In the genomic region with DNA sequence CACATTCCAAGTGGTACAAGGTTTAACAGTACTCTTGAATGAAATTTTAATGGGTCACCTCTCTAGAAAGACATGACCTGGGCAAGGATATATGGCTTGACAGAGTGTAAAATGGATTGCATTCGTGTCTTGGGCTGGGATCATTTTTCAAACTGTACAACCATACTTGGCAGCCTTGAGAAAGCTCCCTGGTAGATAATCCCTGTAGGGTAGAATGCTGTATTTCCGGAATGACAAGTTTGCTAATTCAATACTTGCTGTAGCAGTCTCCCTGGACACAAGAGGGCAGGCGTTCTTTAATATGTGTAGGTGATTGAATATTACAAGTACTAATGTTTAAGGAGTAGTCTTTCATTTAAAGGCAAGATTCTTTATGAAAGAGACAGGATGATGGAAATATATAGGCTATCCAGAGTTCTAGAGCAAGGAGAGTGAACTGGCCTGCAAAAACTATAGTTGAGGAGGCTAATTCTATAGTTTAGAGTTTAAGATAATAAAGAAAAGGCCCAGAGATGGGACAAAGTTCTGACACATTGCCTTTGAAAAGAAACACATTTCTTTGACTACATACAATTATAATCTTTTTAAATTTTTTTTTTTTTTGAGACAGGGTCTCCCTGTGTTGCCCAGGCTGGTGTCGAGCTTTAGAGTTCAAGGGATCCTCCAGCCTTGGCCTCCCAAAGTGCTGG, we compare ENCODE assay signal across 8 cellular contexts. TPM values are rescaled to one million over a fixed set of nuclear protein-coding genes. Genes with fewer than 3 reads are reported as not detected.
DNase-seq lines count a peak whose midpoint lies in the region; ATAC-seq, FAIRE-seq and TF ChIP-seq lines count a peak whose summit lies in the region.

No MANE protein-coding gene starts in this region.

- TF ChIP-seq RAD21 in HCT116 (IDR thresholded peaks at IDR 0.05; ENCODE audit: low read depth), result peak; percentile 80

- no peak overlapping the region for H3K9ac ChIP-seq in HCT116 (ENCODE audit: low read length)
- H3K9ac ChIP-seq in endothelial cell of umbilical vein (replicated peaks; ENCODE audit: extremely low read depth, insufficient read depth, low read length), result no peak overlapping the region

- H2AFZ ChIP-seq in HCT116 (ENCODE audit: low read depth, low read length, poor library complexity, severe bottlenecking), result peak overlapping the region; percentile 61
- H2AFZ ChIP-seq in endothelial cell of umbilical vein (ENCODE audit: low read depth, low read length), result no peak overlapping the region

- no peak overlapping the region for H3K4me3 Mint-ChIP-seq in nephron
- no peak overlapping the region for H3K4me3 Mint-ChIP-seq in effector memory CD8-positive, alpha-beta T cell

- TF ChIP-seq POLR2A in HCT116 (IDR thresholded peaks at IDR 0.05; ENCODE audit: borderline replicate concordance, extremely low read depth, insufficient read depth, insufficient read length), result no peak
- TF ChIP-seq POLR2A in endothelial cell of umbilical vein (IDR thresholded peaks at IDR 0.05; ENCODE audit: low read depth, low read length), result no peak

- H3K79me2 ChIP-seq in HCT116 (ENCODE audit: insufficient read depth, low read length), result no peaks in the 10 kb centered on the region
- no peaks in the 10 kb centered on the region for H3K79me2 ChIP-seq in endothelial cell of umbilical vein (ENCODE audit: control insufficient read depth, insufficient read depth, low read length)

- H4K20me1 ChIP-seq in HCT116 (ENCODE audit: insufficient read depth), result no peaks in the 10 kb centered on the region
- H4K20me1 ChIP-seq in endothelial cell of umbilical vein (replicated peaks; ENCODE audit: control insufficient read depth, extremely low read depth, insufficient read depth, low read length), result no peaks in the 10 kb centered on the region

- H3K4me3 ChIP-seq in HCT116 (replicated peaks in 1 of 2; ENCODE audit: low read depth in 1 of 2, low read length in 2 of 2), result no peak overlapping the region
- no peak overlapping the region for H3K4me3 ChIP-seq in endothelial cell of umbilical vein (replicated peaks in 1 of 3; ENCODE audit: insufficient read depth in 1 of 3, low read depth in 1 of 3, low read length in 3 of 3)

- H3K4me1 Mint-ChIP-seq in nephron, result peaks cover 5% of the 10 kb centered on the region
- peaks cover 0 to 2% of the 10 kb centered on the region in 2 donors for H3K4me1 Mint-ChIP-seq in effector memory CD8-positive, alpha-beta T cell (ENCODE audit: low read depth in 2 of 2)

- DNase-seq in AG08396 (ENCODE audit: low spot score), result peak; percentile 14
- DNase-seq in HCT116 (ENCODE audit: low read depth, low spot score), result peak; percentile 71
- peak; percentile 34 for DNase-seq in NCI-H82 treated with DMSO at 0.1 percent for 48 hours (lab: John Stamatoyannopoulos, UW; ENCODE audit: unreplicated experiment)
- DNase-seq in endothelial cell of umbilical vein (ENCODE audit: low read depth, low spot score), result no peak
- DNase-seq in effector CD4-positive, alpha-beta T cell, result no peak
- DNase-seq in effector memory CD8-positive, alpha-beta T cell, result no peak

- H3K36me3 ChIP-seq in HCT116 (ENCODE audit: control insufficient read depth in 1 of 2, insufficient read depth in 2 of 2, low read length in 2 of 2) (no peaks in the 10 kb centered on the region), endothelial cell of umbilical vein (ENCODE audit: control insufficient read depth in 2 of 2, extremely low read depth in 1 of 2, insufficient read depth in 2 of 2, low read length in 2 of 2) (no peaks in the 10 kb centered on the region)

- H3K4me1 ChIP-seq in HCT116 (ENCODE audit: control insufficient read depth in 1 of 2, insufficient read depth in 2 of 2, low read length in 2 of 2), result peaks cover 9 to 12% of the 10 kb centered on the region in 2 experiments; a peak in 3 of 4 replicates
- no peaks in the 10 kb centered on the region for H3K4me1 ChIP-seq in endothelial cell of umbilical vein (ENCODE audit: control insufficient read depth, extremely low read depth, insufficient read depth, low read length)

- BruUV-seq in HCT116 (replicated peaks; lab: Mats Ljungman, UMichigan), result no TSS peak
- BruUV-seq in endothelial cell of umbilical vein (replicated peaks; lab: Mats Ljungman, UMichigan), result no TSS peak

- dilution Hi-C loops in endothelial cell of umbilical vein (cut with MboI; ENCODE audit: extremely low pct_ligation_motif_present, low sequenced_read_pairs), result no loop called here

- peak overlapping the region; percentile 24 to 82 (median 66) for H3K27ac Mint-ChIP-seq in nephron
- no peak overlapping the region for H3K27ac Mint-ChIP-seq in effector memory CD8-positive, alpha-beta T cell

- H3K9me3 ChIP-seq in HCT116 (ENCODE audit: control insufficient read depth in 1 of 2, insufficient read depth in 1 of 2, low read depth in 1 of 2, low read length in 2 of 2) (no peaks in the 10 kb centered on the region), endothelial cell of umbilical vein (replicated peaks; ENCODE audit: control insufficient read depth, insufficient read depth, low read length) (no peaks in the 10 kb centered on the region)

- RAD21 ChIA-PET in HCT116 (lab: Charles Lee; ENCODE audit: low non-redundant PET in 1 of 2, low total read pairs in 2 of 2, uncharacterized antibody in 2 of 2, unreplicated experiment in 2 of 2), result interaction anchor here in 1 of 2 experiments (0.5 to 0.6 kb wide), 2 partner anchors 54 to 145 kb away, joined by 3 read pairs; no protein-coding TSS in a partner anchor

- ATAC-seq in HCT116 (peak; percentile 93), GM19023 (IDR thresholded peaks at IDR 0.05; ENCODE audit: unreplicated experiment) (no peak)
- ATAC-seq in effector memory CD8-positive, alpha-beta T cell (replicated peaks), result no peak

- H3K27me3 ChIP-seq in HCT116 (ENCODE audit: insufficient read depth, low read length) (no peaks in the 10 kb centered on the region), endothelial cell of umbilical vein (ENCODE audit: control insufficient read depth in 2 of 2, insufficient read depth in 2 of 2, low read length in 2 of 2) (no peaks in the 10 kb centered on the region)

- POLR2A ChIA-PET in HCT116 (lab: Charles Lee) (no interaction called here), endothelial cell of umbilical vein (lab: Charles Lee) (no interaction called here)

- no peaks in the 10 kb centered on the region for H3K9me2 ChIP-seq in HCT116 (ENCODE audit: insufficient read depth)

- peak overlapping the region; percentile 57 for H3K4me2 ChIP-seq in HCT116 (ENCODE audit: low read length)
- H3K4me2 ChIP-seq in endothelial cell of umbilical vein (ENCODE audit: insufficient read depth, low read length), result no peak overlapping the region

- H3K9me3 Mint-ChIP-seq in nephron, result no peaks in the 10 kb centered on the region
- H3K9me3 Mint-ChIP-seq in effector memory CD8-positive, alpha-beta T cell, result no peaks in the 10 kb centered on the region

- H3K9me1 ChIP-seq in endothelial cell of umbilical vein (replicated peaks; ENCODE audit: control insufficient read depth, extremely low read depth, insufficient read depth, low read length), result no peaks in the 10 kb centered on the region

- intact Hi-C loops in HCT116 (cut with micrococcal nuclease), result loop anchor here (1.0 to 5.0 kb wide), 3 partner anchors 105 to 277 kb away; no protein-coding TSS in a partner anchor
- intact Hi-C loops in endothelial cell of umbilical vein (cut with micrococcal nuclease), result no loop called here

- TF ChIP-seq CTCF in HCT116 (IDR thresholded peaks at IDR 0.05 in 2 of 3, conservative IDR thresholded peaks at IDR 0.05 in 1 of 3; ENCODE audit: borderline replicate concordance in 1 of 3, insufficient read depth in 1 of 3, low read depth in 2 of 3, low read length in 2 of 3), result peak; percentile 56 to 74 (median 72); a peak in 5 of 6 replicates
- no peak for TF ChIP-seq CTCF in endothelial cell of umbilical vein (IDR thresholded peaks at IDR 0.05; ENCODE audit: extremely low read depth in 1 of 2, insufficient read depth in 1 of 2, low read depth in 1 of 2, low read length in 2 of 2)
- TF ChIP-seq CTCF in nephron (IDR thresholded peaks at IDR 0.05; ENCODE audit: unreplicated experiment in 3 of 3), result peak; percentile 39 to 56 (median 40)

- peaks cover 8% of the 10 kb centered on the region for H3K36me3 Mint-ChIP-seq in nephron (ENCODE audit: low read depth)
- H3K36me3 Mint-ChIP-seq in effector memory CD8-positive, alpha-beta T cell (ENCODE audit: insufficient read depth), result no peaks in the 10 kb centered on the region

- CTCF ChIA-PET in HCT116 (lab: Charles Lee), result interaction anchor here (0.6 to 1.6 kb wide), 9 partner anchors 13 to 493 kb away, joined by 3 to 7 read pairs (median 3); no protein-coding TSS in a partner anchor
- CTCF ChIA-PET in endothelial cell of umbilical vein (lab: Charles Lee), result interaction anchor here (0.9 to 3.2 kb wide), 3 partner anchors 12 to 277 kb away, joined by 3 to 23 read pairs (median 5); no protein-coding TSS in a partner anchor

- no peaks in the 10 kb centered on the region for H3K27me3 Mint-ChIP-seq in nephron (ENCODE audit: low read depth)
- peaks cover 5 to 17% of the 10 kb centered on the region in 2 donors for H3K27me3 Mint-ChIP-seq in effector memory CD8-positive, alpha-beta T cell

- H3K27ac ChIP-seq in HCT116 (ENCODE audit: low read depth, low read length) (no peak overlapping the region), endothelial cell of umbilical vein (ENCODE audit: insufficient read depth, low read depth, low read length) (no peak overlapping the region)

- FAIRE-seq in endothelial cell of umbilical vein (lab: Jason Lieb, UNC), result peak; percentile 12

TF ChIP-seq in HCT116, 20 proteins besides CTCF, POLR2A, EP300 and RAD21:
- no peak for TF ChIP-seq POLR2AphosphoS5 (IDR thresholded peaks at IDR 0.05; ENCODE audit: low read depth, low read length)
- TF ChIP-seq CBX3 (IDR thresholded peaks at IDR 0.05; ENCODE audit: low read depth), result peak; percentile 34; the same call in 1 of the 2 replicates

TF ChIP-seq in endothelial cell of umbilical vein, 7 proteins besides CTCF, POLR2A, EP300 and RAD21 (continues in another document):
- TF ChIP-seq FOS (IDR thresholded peaks at IDR 0.05; ENCODE audit: borderline replicate concordance, insufficient read depth, low read length) (no peak), GATA2 (IDR thresholded peaks at IDR 0.05; ENCODE audit: insufficient read depth, insufficient read length, low read depth, low read length) (no peak)
- TF ChIP-seq, protein P1, sequence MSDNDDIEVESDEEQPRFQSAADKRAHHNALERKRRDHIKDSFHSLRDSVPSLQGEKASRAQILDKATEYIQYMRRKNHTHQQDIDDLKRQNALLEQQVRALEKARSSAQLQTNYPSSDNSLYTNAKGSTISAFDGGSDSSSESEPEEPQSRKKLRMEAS (IDR thresholded peaks at IDR 0.05; ENCODE audit: insufficient read depth, insufficient read length), result no peak

RNA-seq across cellular contexts. Expression of a gene that starts 53.4 kb away (rescaled TPM):
- 0.30 TPM for total RNA-seq in HCT116 (2021; ENCODE audit: unreplicated experiment)
- not detected in 2 replicates for polyA plus RNA-seq in HCT116 (2012)
- total RNA-seq in endothelial cell of umbilical vein, result 0.14 TPM in 1 of 2 replicates, not detected in the other
- 0.04 and 0.10 TPM in 2 replicates for polyA plus RNA-seq in endothelial cell of umbilical vein
- 0.05 and 0.07 TPM in 2 replicates for polyA plus RNA-seq in endothelial cell of umbilical vein (2011; cell fraction: cytosol; rRNA removed)
- polyA plus RNA-seq in endothelial cell of umbilical vein (2011; cell fraction: nucleus; rRNA removed), result not detected in 2 replicates
- polyA plus RNA-seq in endothelial cell of umbilical vein (2012), result 0.26 TPM in 1 of 2 replicates, not detected in the other
- polyA minus RNA-seq in endothelial cell of umbilical vein, result 0.34 TPM in 1 of 2 replicates, not detected in the other
- not detected for polyA minus RNA-seq in endothelial cell of umbilical vein (2011; cell fraction: cytosol; rRNA and poly(A)+ RNA removed)
- not detected in 2 replicates for polyA minus RNA-seq in endothelial cell of umbilical vein (2011; cell fraction: nucleus; rRNA and poly(A)+ RNA removed)

Comparison
In these comparisons a context has a peak if more than half of its experiments do, and no peak if none do; other contexts are left out.
1. DNase-seq: peak in AG08396 (single experiment), HCT116 (single experiment) and NCI-H82 treated with DMSO at 0.1 percent for 48 hours (single experiment); none in endothelial cell of umbilical vein (single experiment), effector CD4-positive, alpha-beta T cell (single experiment) and effector memory CD8-positive, alpha-beta T cell (0 of 3).
2. CTCF ChIP-seq: peak in HCT116 (3 of 3) and nephron (3 of 3); none in endothelial cell of umbilical vein (0 of 2).
3. H3K27ac Mint-ChIP-seq: peak in nephron (3 of 3); none in effector memory CD8-positive, alpha-beta T cell (0 of 2).